ENCODE assay signal across 14 cellular contexts in genomic region chr2:37641582-37642111, GRCh38. TPM values are rescaled to one million over a fixed set of nuclear protein-coding genes. Genes with fewer than 3 reads are reported as not detected.
DNase-seq lines count a peak whose midpoint lies in the region; ATAC-seq, FAIRE-seq and TF ChIP-seq lines count a peak whose summit lies in the region.
"Had no signal": no experiment of that assay in that cellular context is flagged by ENCODE, and none has a peak within 500 bp of the region (broad histone marks: within the 10 kb centered on the region; RNA-seq: fewer than 3 reads in every experiment).

No MANE protein-coding gene starts in this region.

- peak overlapping the region; percentile 1 for H3K27ac ChIP-seq in CD4-positive, CD25-positive, alpha-beta regulatory T cell (ENCODE audit: insufficient read depth, low read length, poor library complexity, severe bottlenecking)
- H3K27ac ChIP-seq in astrocyte (ENCODE audit: low read depth, low read length), result peak overlapping the region; percentile 80

- H3K4me1 Mint-ChIP-seq in CD4-positive, CD25-positive, alpha-beta regulatory T cell, result peaks cover 36 to 83% (median 58%) of the 10 kb centered on the region in 4 donors
- H3K4me1 Mint-ChIP-seq in HFFc6 (ENCODE audit: low read depth) (peaks cover 96% of the 10 kb centered on the region), astrocyte (ENCODE audit: low read depth, unreplicated experiment) (peaks cover 23% of the 10 kb centered on the region), natural killer cell (peaks cover 75 to 80% of the 10 kb centered on the region in 2 donors)

- intact Hi-C loops in natural killer cell (cut with micrococcal nuclease), result no loop called here

- ATAC-seq in CD4-positive, CD25-positive, alpha-beta regulatory T cell (ENCODE audit: low read depth in 2 of 2), result no peak
- ATAC-seq in natural killer cell, result no peak
- ATAC-seq in HG03039 (IDR thresholded peaks at IDR 0.05; ENCODE audit: unreplicated experiment), result no peak
- ATAC-seq: stimulated activated naive CD8-positive, alpha-beta T cell treated with anti-CD3 and anti-CD28 coated beads, Interleukin-15, amount 100 ng/mL, for 72 hours had no signal

- peak overlapping the region in 1 of 4 donors; percentile 50 for H3K4me3 Mint-ChIP-seq in CD4-positive, CD25-positive, alpha-beta regulatory T cell
- H3K4me3 Mint-ChIP-seq in HFFc6 (peak overlapping the region; percentile 66), astrocyte (ENCODE audit: unreplicated experiment) (no peak overlapping the region), natural killer cell (peak overlapping the region; percentile 13)
- H3K4me3 Mint-ChIP-seq: stimulated activated naive CD8-positive, alpha-beta T cell treated with anti-CD3 and anti-CD28 coated beads, Interleukin-15, amount 100 ng/mL, for 72 hours had no signal

- no peak overlapping the region for H3K4me3 ChIP-seq in CD4-positive, CD25-positive, alpha-beta regulatory T cell (ENCODE audit: low read depth, low read length)
- H3K4me3 ChIP-seq in astrocyte (ENCODE audit: insufficient read depth, low read depth, low read length), result no peak overlapping the region

- H3K9me3 Mint-ChIP-seq in CD4-positive, CD25-positive, alpha-beta regulatory T cell, result no peaks in the 10 kb centered on the region
- no peaks in the 10 kb centered on the region for H3K9me3 Mint-ChIP-seq in HFFc6
- H3K9me3 Mint-ChIP-seq in astrocyte (ENCODE audit: unreplicated experiment), result no peaks in the 10 kb centered on the region
- no peaks in the 10 kb centered on the region for H3K9me3 Mint-ChIP-seq in natural killer cell
- H3K9me3 Mint-ChIP-seq: stimulated activated naive CD8-positive, alpha-beta T cell treated with anti-CD3 and anti-CD28 coated beads, Interleukin-15, amount 100 ng/mL, for 72 hours had no signal

- no peaks in the 10 kb centered on the region for H3K27me3 ChIP-seq in CD4-positive, CD25-positive, alpha-beta regulatory T cell (ENCODE audit: control insufficient read depth, insufficient read depth, low read length)
- no peaks in the 10 kb centered on the region for H3K27me3 ChIP-seq in astrocyte (ENCODE audit: insufficient read depth, low read length)

- H3K27ac Mint-ChIP-seq in CD4-positive, CD25-positive, alpha-beta regulatory T cell, result peak overlapping the region; percentile 30 to 52 (median 31)
- peak overlapping the region; percentile 86 for H3K27ac Mint-ChIP-seq in HFFc6
- H3K27ac Mint-ChIP-seq in astrocyte (ENCODE audit: unreplicated experiment), result no peak overlapping the region
- peak overlapping the region; percentile 91 to 96 for H3K27ac Mint-ChIP-seq in natural killer cell
- H3K27ac Mint-ChIP-seq: progenitor cell of endocrine pancreas; stimulated activated naive CD8-positive, alpha-beta T cell treated with anti-CD3 and anti-CD28 coated beads, Interleukin-15, amount 100 ng/mL, for 72 hours had no signal

- TF ChIP-seq CTCF in HFFc6 (IDR thresholded peaks at IDR 0.05) (no peak), astrocyte (IDR thresholded peaks at IDR 0.05; ENCODE audit: insufficient read depth, low read depth, low read length) (no peak), natural killer cell (IDR thresholded peaks at IDR 0.05) (no peak)

- H3K4me2 ChIP-seq in astrocyte (ENCODE audit: low read length), result peak overlapping the region; percentile 54

- H3K4me1 ChIP-seq in CD4-positive, CD25-positive, alpha-beta regulatory T cell (ENCODE audit: control insufficient read depth, insufficient read depth, low read length, poor library complexity, severe bottlenecking), result peaks cover 46% of the 10 kb centered on the region
- H3K4me1 ChIP-seq in astrocyte (ENCODE audit: insufficient read depth, low read length), result peaks cover 37% of the 10 kb centered on the region

- no peaks in the 10 kb centered on the region for H3K27me3 Mint-ChIP-seq in CD4-positive, CD25-positive, alpha-beta regulatory T cell
- H3K27me3 Mint-ChIP-seq in HFFc6 (ENCODE audit: insufficient read depth) (peaks cover 11% of the 10 kb centered on the region), astrocyte (ENCODE audit: low read depth, unreplicated experiment) (no peaks in the 10 kb centered on the region), natural killer cell (ENCODE audit: low read depth in 2 of 2) (no peaks in the 10 kb centered on the region)
- H3K27me3 Mint-ChIP-seq: stimulated activated naive CD8-positive, alpha-beta T cell treated with anti-CD3 and anti-CD28 coated beads, Interleukin-15, amount 100 ng/mL, for 72 hours had no signal

- peak; percentile 93 for FAIRE-seq in astrocyte (lab: Jason Lieb, UNC)

- peaks cover 28% of the 10 kb centered on the region for H4K20me1 ChIP-seq in astrocyte (ENCODE audit: insufficient read depth, low read length)

- H3K9me3 ChIP-seq in CD4-positive, CD25-positive, alpha-beta regulatory T cell (ENCODE audit: control insufficient read depth in 2 of 2, low read length in 2 of 2), result no peaks in the 10 kb centered on the region
- no peaks in the 10 kb centered on the region for H3K9me3 ChIP-seq in astrocyte (ENCODE audit: insufficient read depth, low read depth, low read length)

- H3K9ac ChIP-seq in astrocyte (ENCODE audit: low read length), result peak overlapping the region; percentile 52

- peaks cover 63% of the 10 kb centered on the region for H3K36me3 Mint-ChIP-seq in CD4-positive, CD25-positive, alpha-beta regulatory T cell
- H3K36me3 Mint-ChIP-seq in HFFc6 (ENCODE audit: low read depth), result peaks cover 64% of the 10 kb centered on the region
- peaks cover 35% of the 10 kb centered on the region for H3K36me3 Mint-ChIP-seq in astrocyte (ENCODE audit: low read depth, unreplicated experiment)
- peaks cover 28% of the 10 kb centered on the region for H3K36me3 Mint-ChIP-seq in natural killer cell

- H2AFZ ChIP-seq in astrocyte (ENCODE audit: low read depth, low read length), result no peak overlapping the region

- no peak for DNase-seq in CD4-positive, CD25-positive, alpha-beta regulatory T cell
- DNase-seq in HFFc6 (peak; percentile 85), astrocyte (ENCODE audit: low read depth) (peak; percentile 91), natural killer cell (no peak), NCI-H2227 (lab: John Stamatoyannopoulos, UW; ENCODE audit: unreplicated experiment) (no peak), cerebellum (ENCODE audit: low spot score) (no peak), GF-D8 (lab: John Stamatoyannopoulos, UW) (no peak)
- DNase-seq: aorta; KG1; stimulated activated CD4-positive, alpha-beta T cell treated with anti-CD3 and anti-CD28 coated beads, Interleukin-4, amount 100 ng/mL, for 4 hours; stimulated activated naive CD8-positive, alpha-beta T cell treated with anti-CD3 and anti-CD28 coated beads, Interleukin-15, amount 100 ng/mL, for 72 hours; T-helper 9 cell had no signal

- H3K79me2 ChIP-seq in astrocyte (ENCODE audit: insufficient read depth, low read length), result peaks cover 54% of the 10 kb centered on the region

- H3K36me3 ChIP-seq in CD4-positive, CD25-positive, alpha-beta regulatory T cell (ENCODE audit: control insufficient read depth, insufficient read depth, low read length), result peaks cover 29% of the 10 kb centered on the region
- H3K36me3 ChIP-seq in astrocyte (ENCODE audit: insufficient read depth, low read length), result peaks cover 47% of the 10 kb centered on the region

RNA-seq across cellular contexts. Expression of gene CDC42EP3, which starts 29.8 kb away (rescaled TPM):
- total RNA-seq in CD4-positive, CD25-positive, alpha-beta regulatory T cell, result 36.4 TPM
- 10 to 100 TPM; 57.9 to 81.4 (median 68.5) TPM for polyA plus RNA-seq in CD4-positive, CD25-positive, alpha-beta regulatory T cell
- total RNA-seq in HFFc6 (2021; fragmentation: NEBNext Ultra II Directional; extraction: Animal tissue kit (Norgen Biotek cat#: 25700)), result 100 to 1,000 TPM; 159 to 248 (median 201) TPM
- total RNA-seq in astrocyte (94.3 and 102 TPM in 2 replicates), natural killer cell (100 to 1,000 TPM in 1 of 3 donors, 10 to 100 TPM in 2; 73.9 to 105 (median 84.6) TPM), cerebellum (14.7 TPM)

Comparison
In these comparisons a context has a peak if more than half of its experiments do, and no peak if none do; other contexts are left out.
1. DNase-seq: peak in HFFc6 (single experiment) and astrocyte (single experiment); none in CD4-positive, CD25-positive, alpha-beta regulatory T cell (0 of 3), natural killer cell (single experiment), NCI-H2227 (single experiment), cerebellum (single experiment) and GF-D8 (single experiment).